ENCODE assay signal across 16 cellular contexts in genomic region chr7:20519641-20520040, GRCh38.
"Had no signal": no experiment of that assay in that cellular context is flagged by ENCODE, and none has a peak within 500 bp of the region (broad histone marks: within the 10 kb centered on the region; RNA-seq: fewer than 3 reads in every experiment).

No MANE protein-coding gene starts in this region.

- H3K36me3 Mint-ChIP-seq: activated CD8-positive, alpha-beta memory T cell treated with anti-CD3 and anti-CD28 coated beads, Interleukin-2, amount 10 ng/mL, durations not matched to agents 7 days and 5 days; activated naive CD8-positive, alpha-beta T cell treated with anti-CD3 and anti-CD28 coated beads, Interleukin-2, amount 10 ng/mL, durations not matched to agents 7 days and 5 days; mesothelial cell of epicardium; naive thymus-derived CD4-positive, alpha-beta T cell; stimulated activated effector memory CD8-positive, alpha-beta T cell treated with anti-CD3 and anti-CD28 coated beads, Interleukin-12 subunit alpha, Interleukin-12 subunit beta, amount 100 ng/mL, for 72 hours had no signal

- DNase-seq: activated CD4-positive, alpha-beta T cell treated with anti-CD3 and anti-CD28 coated beads, Interleukin-2, amount 50 U/mL, for 48 hours; activated CD4-positive, CD25-positive, alpha-beta regulatory T cell treated with anti-CD3 and anti-CD28 coated beads, Interleukin-2, amount 50 U/mL, for 72 hours; activated CD8-positive, alpha-beta memory T cell treated with anti-CD3 and anti-CD28 coated beads, Interleukin-2, amount 10 ng/mL, durations not matched to agents 7 days and 5 days; activated gamma-delta T cell treated with Interleukin-2 at 50 U/mL for 16 hours; activated naive CD8-positive, alpha-beta T cell treated with anti-CD3 and anti-CD28 coated beads, Interleukin-2, amount 10 ng/mL, durations not matched to agents 7 days and 5 days; activated T-cell treated with anti-CD3 and anti-CD28 coated beads, Interleukin-2, amount 50 U/mL, for 48 hours; esophagus squamous epithelium; foreskin fibroblast; heart right ventricle; naive thymus-derived CD4-positive, alpha-beta T cell; right lobe of liver; tibial artery had no signal

- H3K4me3 ChIP-seq: esophagus squamous epithelium, heart right ventricle, prostate gland, right lobe of liver, tibial artery, vagina had no signal

- H3K4me1 Mint-ChIP-seq: activated CD8-positive, alpha-beta memory T cell treated with anti-CD3 and anti-CD28 coated beads, Interleukin-2, amount 10 ng/mL, durations not matched to agents 7 days and 5 days; activated naive CD8-positive, alpha-beta T cell treated with anti-CD3 and anti-CD28 coated beads, Interleukin-2, amount 10 ng/mL, durations not matched to agents 7 days and 5 days; naive thymus-derived CD4-positive, alpha-beta T cell; stimulated activated effector memory CD8-positive, alpha-beta T cell treated with anti-CD3 and anti-CD28 coated beads, Interleukin-12 subunit alpha, Interleukin-12 subunit beta, amount 100 ng/mL, for 72 hours had no signal

- H3K27ac ChIP-seq: esophagus squamous epithelium, heart right ventricle, prostate gland, right lobe of liver, tibial artery, vagina had no signal

- H3K27me3 Mint-ChIP-seq: activated CD8-positive, alpha-beta memory T cell treated with anti-CD3 and anti-CD28 coated beads, Interleukin-2, amount 10 ng/mL, durations not matched to agents 7 days and 5 days; activated naive CD8-positive, alpha-beta T cell treated with anti-CD3 and anti-CD28 coated beads, Interleukin-2, amount 10 ng/mL, durations not matched to agents 7 days and 5 days; naive thymus-derived CD4-positive, alpha-beta T cell had no signal

- H3K36me3 ChIP-seq: esophagus squamous epithelium, heart right ventricle, prostate gland, right lobe of liver, tibial artery, vagina had no signal

- H3K4me3 Mint-ChIP-seq: activated CD8-positive, alpha-beta memory T cell treated with anti-CD3 and anti-CD28 coated beads, Interleukin-2, amount 10 ng/mL, durations not matched to agents 7 days and 5 days; activated naive CD8-positive, alpha-beta T cell treated with anti-CD3 and anti-CD28 coated beads, Interleukin-2, amount 10 ng/mL, durations not matched to agents 7 days and 5 days; mesothelial cell of epicardium; naive thymus-derived CD4-positive, alpha-beta T cell; stimulated activated effector memory CD8-positive, alpha-beta T cell treated with anti-CD3 and anti-CD28 coated beads, Interleukin-12 subunit alpha, Interleukin-12 subunit beta, amount 100 ng/mL, for 72 hours had no signal

- H3K27ac Mint-ChIP-seq: activated CD8-positive, alpha-beta memory T cell treated with anti-CD3 and anti-CD28 coated beads, Interleukin-2, amount 10 ng/mL, durations not matched to agents 7 days and 5 days; activated naive CD8-positive, alpha-beta T cell treated with anti-CD3 and anti-CD28 coated beads, Interleukin-2, amount 10 ng/mL, durations not matched to agents 7 days and 5 days; mesothelial cell of epicardium; naive thymus-derived CD4-positive, alpha-beta T cell; stimulated activated effector memory CD8-positive, alpha-beta T cell treated with anti-CD3 and anti-CD28 coated beads, Interleukin-12 subunit alpha, Interleukin-12 subunit beta, amount 100 ng/mL, for 72 hours had no signal

- H3K27me3 ChIP-seq: esophagus squamous epithelium, right lobe of liver, tibial artery, vagina had no signal

- H3K9me3 Mint-ChIP-seq: activated naive CD8-positive, alpha-beta T cell treated with anti-CD3 and anti-CD28 coated beads, Interleukin-2, amount 10 ng/mL, durations not matched to agents 7 days and 5 days had no signal
